ENCODE assay signal across 1 cellular context in the genomic region with DNA sequence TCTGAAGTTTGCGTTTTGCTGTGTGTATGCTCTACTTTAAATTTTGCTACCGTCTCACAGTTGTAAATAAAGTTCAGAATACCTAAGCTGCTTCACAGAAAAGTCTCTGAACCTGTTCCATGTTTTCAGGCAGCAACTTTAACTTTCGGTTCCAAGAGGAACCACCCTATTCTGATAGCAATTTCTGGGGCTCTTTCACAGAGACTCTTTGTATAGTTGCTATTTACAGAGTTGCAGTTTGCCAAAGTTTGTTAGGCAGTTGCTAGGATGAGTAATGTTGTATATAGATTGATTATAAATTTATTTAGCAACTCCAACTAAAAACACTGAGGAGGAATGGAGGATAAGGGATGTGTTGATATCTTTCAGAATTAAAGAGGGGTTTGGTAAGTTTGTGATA.
TF ChIP-seq lines count a peak whose summit lies in the region.

No MANE protein-coding gene starts in this region.

TF ChIP-seq in HepG2, 621 proteins besides CTCF, POLR2A, EP300 and RAD21 (continued from another document):
- TF ChIP-seq, protein P1, sequence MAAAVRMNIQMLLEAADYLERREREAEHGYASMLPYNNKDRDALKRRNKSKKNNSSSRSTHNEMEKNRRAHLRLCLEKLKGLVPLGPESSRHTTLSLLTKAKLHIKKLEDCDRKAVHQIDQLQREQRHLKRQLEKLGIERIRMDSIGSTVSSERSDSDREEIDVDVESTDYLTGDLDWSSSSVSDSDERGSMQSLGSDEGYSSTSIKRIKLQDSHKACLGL (CRISPR knock-in tag; IDR thresholded peaks at IDR 0.05): no peak
- no peak for TF ChIP-seq RBM22 (optimal IDR thresholded peaks at IDR 0.05; ENCODE audit: low read length)
- TF ChIP-seq AHR (CRISPR knock-in tag; IDR thresholded peaks at IDR 0.05): no peak
- TF ChIP-seq, protein P2, sequence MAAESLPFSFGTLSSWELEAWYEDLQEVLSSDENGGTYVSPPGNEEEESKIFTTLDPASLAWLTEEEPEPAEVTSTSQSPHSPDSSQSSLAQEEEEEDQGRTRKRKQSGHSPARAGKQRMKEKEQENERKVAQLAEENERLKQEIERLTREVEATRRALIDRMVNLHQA (CRISPR knock-in tag; IDR thresholded peaks at IDR 0.05): no peak
- TF ChIP-seq ATF6 (CRISPR knock-in tag; conservative IDR thresholded peaks at IDR 0.05): no peak
